28 cellular contexts compared by ENCODE assay signal in genomic region chr6:108425428-108425827, GRCh38.
"Had no signal": no experiment of that assay in that cellular context is flagged by ENCODE, and none has a peak within 500 bp of the region (broad histone marks: within the 10 kb centered on the region; RNA-seq: fewer than 3 reads in every experiment).

No MANE protein-coding gene starts in this region.

- DNase-seq: naive thymus-derived CD4-positive, alpha-beta T cell; natural killer cell; occipital lobe; ovary; posterior cingulate gyrus; psoas muscle; right cardiac atrium; spleen; stimulated activated CD4-positive, alpha-beta T cell treated with anti-CD3 and anti-CD28 coated beads, Interleukin-12 subunit alpha, Interleukin-12 subunit beta, amount 100 ng/mL, for 4 hours; stimulated activated CD4-positive, alpha-beta T cell treated with anti-CD3 and anti-CD28 coated beads, Interleukin-1b, Interleukin-23, amount 100 ng/mL, for 48 hours; stimulated activated CD4-positive, alpha-beta T cell treated with anti-CD3 and anti-CD28 coated beads, Interleukin-4, amount 100 ng/mL, for 1 hour; stimulated activated CD4-positive, alpha-beta T cell treated with anti-CD3 and anti-CD28 coated beads, Interleukin-4, amount 100 ng/mL, for 4 hours; stimulated activated CD8-positive, alpha-beta memory T cell treated with anti-CD3 and anti-CD28 coated beads, Interleukin-4, amount 100 ng/mL, for 48 hours; stimulated activated naive CD4-positive, alpha-beta T cell; stomach; thyroid gland; trophoblast cell; upper lobe of left lung had no signal

- H3K27ac ChIP-seq: neural progenitor cell, ovary, parathyroid adenoma, psoas muscle, skin epidermis, spleen, stomach, thoracic aorta, thyroid gland, tibial nerve, upper lobe of left lung, vagina had no signal

- H3K27me3 ChIP-seq: neural progenitor cell, ovary, spleen, stomach, thyroid gland, tibial nerve, upper lobe of left lung, vagina had no signal

- FAIRE-seq: urothelium cell line had no signal

- H3K4me3 ChIP-seq: neural progenitor cell, ovary, psoas muscle, skin epidermis, smooth muscle cell, spleen, stomach, thoracic aorta, thyroid gland, tibial nerve, upper lobe of left lung, vagina had no signal

- H2AFZ ChIP-seq: neural progenitor cell, parathyroid adenoma had no signal

- H3K4me2 ChIP-seq: neural progenitor cell, smooth muscle cell had no signal

- H3K9me3 ChIP-seq: ovary, psoas muscle, stomach, thoracic aorta, thyroid gland, tibial nerve, upper lobe of left lung, vagina had no signal

- H3K9ac ChIP-seq: neural progenitor cell, parathyroid adenoma had no signal

- H3K4me1 ChIP-seq: parathyroid adenoma, psoas muscle, spleen, stomach, thyroid gland, tibial nerve, upper lobe of left lung, vagina had no signal

- H3K36me3 ChIP-seq: neural progenitor cell, ovary, spleen, stomach, thoracic aorta, thyroid gland, upper lobe of left lung, vagina had no signal

- ATAC-seq: naive thymus-derived CD4-positive, alpha-beta T cell; natural killer cell; psoas muscle; right cardiac atrium; sciatic nerve; stimulated activated memory B cell treated with anti-CD40 and anti-IgM and Interleukin-4, amounts not matched to agents 10 μg/mL and 1 μg/mL and 100 μg/mL, for 72 hours had no signal

- H3K79me2 ChIP-seq: parathyroid adenoma had no signal
